ENCODE assay signal across 21 cellular contexts in the genomic region with DNA sequence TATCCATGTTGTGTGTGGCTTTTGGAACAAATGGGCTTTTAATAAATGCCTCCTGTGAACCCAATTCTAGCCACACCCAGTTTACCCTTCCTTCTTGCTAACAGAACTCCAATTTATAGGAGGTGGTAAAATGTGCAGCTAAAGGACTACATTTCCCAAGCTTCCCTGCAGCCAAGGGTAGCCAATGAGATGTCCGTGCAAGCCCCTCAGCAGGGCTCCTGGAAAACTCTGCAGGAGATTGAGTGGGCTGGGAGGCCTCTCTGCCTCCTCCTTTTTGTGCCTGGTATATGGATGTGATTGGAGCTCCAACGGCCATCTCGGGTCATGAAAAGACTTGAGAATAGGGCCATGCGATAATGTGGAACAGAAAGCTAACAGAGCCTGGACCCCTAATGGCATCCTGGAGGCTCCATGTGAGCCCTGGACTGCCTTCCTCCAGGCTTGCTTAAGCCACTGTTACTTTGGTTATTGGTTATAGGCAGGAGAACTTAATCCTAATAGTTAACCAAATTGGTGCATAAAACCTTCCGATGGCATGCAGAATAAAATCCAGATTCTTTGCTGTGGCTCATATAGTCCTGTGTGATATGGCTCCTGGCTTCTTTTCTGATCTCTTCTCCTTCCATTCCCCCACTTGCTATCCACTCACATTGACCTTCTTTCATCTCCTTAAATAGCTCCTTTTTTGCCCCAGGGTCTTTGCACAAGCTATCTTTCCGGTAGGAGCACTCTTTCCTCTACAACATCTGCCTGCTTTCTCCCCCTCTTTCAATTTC.
DNase-seq lines count a peak whose midpoint lies in the region; ATAC-seq, FAIRE-seq and TF ChIP-seq lines count a peak whose summit lies in the region.
"Had no signal": no experiment of that assay in that cellular context is flagged by ENCODE, and none has a peak within 500 bp of the region (broad histone marks: within the 10 kb centered on the region; RNA-seq: fewer than 3 reads in every experiment).

No MANE protein-coding gene starts in this region.

- CTCF ChIA-PET in HCT116 (lab: Charles Lee) (no interaction called here), K562 (lab: Yijun Ruan, JAX; ENCODE audit: low intra/inter-chr PET ratio) (interaction anchor here (0.6 kb wide), 1 partner anchor 50 kb away, joined by 3 read pairs; no protein-coding TSS in a partner anchor)

- H3K27ac ChIP-seq in HCT116 (ENCODE audit: low read depth, low read length) (no peak overlapping the region), K562 (ENCODE audit: extremely low read depth, low read depth, low read length) (no peak overlapping the region), liver (ENCODE audit: low read depth in 1 of 2, low read length in 2 of 2) (peak overlapping the region; percentile 62 to 66)
- H3K27ac ChIP-seq: 22Rv1, ascending aorta, KMS-11, psoas muscle, RWPE1 had no signal

- ATAC-seq in HCT116 (peak; percentile 38; the same call in 1 of the 2 replicates), K562 (no peak)
- ATAC-seq: psoas muscle had no signal

- no peak overlapping the region for H3K4me3 ChIP-seq in HCT116 (replicated peaks in 1 of 2; ENCODE audit: low read depth in 1 of 2, low read length in 2 of 2)
- no peak overlapping the region for H3K4me3 ChIP-seq in K562
- H3K4me3 ChIP-seq in liver (ENCODE audit: low read depth in 1 of 3, low read length in 3 of 3): no peak overlapping the region
- H3K4me3 ChIP-seq: ascending aorta, psoas muscle had no signal

- TF ChIP-seq POLR2A in HCT116 (IDR thresholded peaks at IDR 0.05; ENCODE audit: borderline replicate concordance, extremely low read depth, insufficient read depth, insufficient read length) (no peak), K562 (conservative IDR thresholded peaks at IDR 0.05) (no peak)

- TF ChIP-seq RAD21 in HCT116 (IDR thresholded peaks at IDR 0.05; ENCODE audit: low read depth): no peak
- no peak for TF ChIP-seq RAD21 in K562 (CRISPR knock-in tag; conservative IDR thresholded peaks at IDR 0.05 in 1 of 2, IDR thresholded peaks at IDR 0.05 in 1 of 2)
- no peak for TF ChIP-seq RAD21 in liver (IDR thresholded peaks at IDR 0.05)

- H3K27me3 ChIP-seq in HCT116 (ENCODE audit: insufficient read depth, low read length) (peaks cover 49% of the 10 kb centered on the region; the same call in 1 of the 2 replicates), K562 (ENCODE audit: control insufficient read depth in 2 of 2, insufficient read depth in 2 of 2, low read length in 2 of 2) (peaks cover 33 to 34% of the 10 kb centered on the region in 2 experiments), liver (ENCODE audit: control insufficient read depth in 4 of 4, insufficient read depth in 4 of 4, low read length in 3 of 4) (no peaks in the 10 kb centered on the region)
- H3K27me3 ChIP-seq: ascending aorta had no signal

- intact Hi-C loops in HCT116 (cut with micrococcal nuclease) (no loop called here), K562 (cut with micrococcal nuclease) (no loop called here)

- RAD21 ChIA-PET in HCT116 (lab: Charles Lee; ENCODE audit: low non-redundant PET in 1 of 2, low total read pairs in 2 of 2, uncharacterized antibody in 2 of 2, unreplicated experiment in 2 of 2): no interaction called here

- TF ChIP-seq CTCF in HCT116 (IDR thresholded peaks at IDR 0.05 in 2 of 3, conservative IDR thresholded peaks at IDR 0.05 in 1 of 3; ENCODE audit: borderline replicate concordance in 1 of 3, insufficient read depth in 1 of 3, low read depth in 2 of 3, low read length in 2 of 3): no peak
- TF ChIP-seq CTCF in K562 (IDR thresholded peaks at IDR 0.05 in 2 of 3, conservative IDR thresholded peaks at IDR 0.05 in 1 of 3; ENCODE audit: insufficient read depth in 2 of 3, low read depth in 1 of 3, low read length in 3 of 3): no peak
- no peak for TF ChIP-seq CTCF in liver (IDR thresholded peaks at IDR 0.05; ENCODE audit: low read depth, low read length, missing input control)

- H4K20me1 ChIP-seq in HCT116 (ENCODE audit: insufficient read depth) (no peaks in the 10 kb centered on the region), K562 (replicated peaks; ENCODE audit: control insufficient read depth, insufficient read depth, low read length) (no peaks in the 10 kb centered on the region)

- POLR2A ChIA-PET in HCT116 (lab: Charles Lee) (no interaction called here), K562 (lab: Yijun Ruan, JAX) (interaction anchor here (0.9 to 1.3 kb wide), 2 partner anchors 12 to 13 kb away, joined by 3 to 4 read pairs; no protein-coding TSS in a partner anchor)

- 44% methylated on average over 4 of the region's 6 CpGs for WGBS in K562 (ENCODE audit: insufficient coverage, low coverage, missing lambda C conversion rate)
- 73% methylated on average over 6 of the region's 6 CpGs for WGBS in liver

- H3K36me3 ChIP-seq in HCT116 (ENCODE audit: control insufficient read depth in 1 of 2, insufficient read depth in 2 of 2, low read length in 2 of 2) (no peaks in the 10 kb centered on the region), K562 (ENCODE audit: control insufficient read depth, insufficient read depth, low read length) (no peaks in the 10 kb centered on the region), liver (ENCODE audit: control insufficient read depth in 4 of 4, insufficient read depth in 3 of 4, low read depth in 1 of 4, low read length in 3 of 4) (no peaks in the 10 kb centered on the region)
- H3K36me3 ChIP-seq: ascending aorta had no signal

- FAIRE-seq in K562 (lab: Jason Lieb, UNC): no peak

- H3K4me2 ChIP-seq in HCT116 (ENCODE audit: low read length) (no peak overlapping the region), K562 (ENCODE audit: insufficient read depth, low read length) (no peak overlapping the region)
- H3K4me2 ChIP-seq: KMS-11 had no signal

- no peak overlapping the region for H3K9ac ChIP-seq in HCT116 (ENCODE audit: low read length)
- H3K9ac ChIP-seq in K562 (ENCODE audit: insufficient read depth in 1 of 2, low read depth in 2 of 2, low read length in 2 of 2): no peak overlapping the region
- H3K9ac ChIP-seq in liver (ENCODE audit: low read depth in 1 of 2, low read length in 2 of 2): no peak overlapping the region
- H3K9ac ChIP-seq: KMS-11 had no signal

- H3K9me1 ChIP-seq in K562 (ENCODE audit: control insufficient read depth, insufficient read depth, low read length): no peaks in the 10 kb centered on the region

- DNase-seq in DMS 273 (lab: John Stamatoyannopoulos, UW; ENCODE audit: unreplicated experiment) (peak; percentile 26), DMS 273 treated with DMSO at 0.1 percent for 48 hours (lab: John Stamatoyannopoulos, UW) (no peak), HCT116 (ENCODE audit: low read depth, low spot score) (no peak), K562 (ENCODE audit: extremely low read depth in 1 of 4, low spot score in 3 of 4) (no peak), NCI-H2081 (lab: John Stamatoyannopoulos, UW) (no peak), NOMO-1 treated with DMSO at 0.1 percent for 48 hours (lab: John Stamatoyannopoulos, UW; ENCODE audit: unreplicated experiment) (no peak)
- no peak for DNase-seq in activated naive CD4-positive, alpha-beta T cell treated with Interleukin-2 at 50 U/mL for 16 hours
- DNase-seq: activated naive CD8-positive, alpha-beta T cell treated with anti-CD3 and anti-CD28 coated beads for 36 hours; CD4-positive, alpha-beta T cell; central memory CD4-positive, alpha-beta T cell; dermis blood vessel endothelial cell; kidney glomerular epithelial cell; mammary epithelial cell; nucleus accumbens; psoas muscle; T1000 had no signal

- H3K9me2 ChIP-seq in HCT116 (ENCODE audit: insufficient read depth): no peaks in the 10 kb centered on the region

- BruUV-seq in HCT116 (replicated peaks; lab: Mats Ljungman, UMichigan): no TSS peak
- no TSS peak for BruUV-seq in K562 (replicated peaks; lab: Mats Ljungman, UMichigan)

- in situ Hi-C loops in K562 (cut with MboI): no loop called here

- H3K4me1 ChIP-seq in HCT116 (ENCODE audit: control insufficient read depth in 1 of 2, insufficient read depth in 2 of 2, low read length in 2 of 2) (no peaks in the 10 kb centered on the region), K562 (replicated peaks in 1 of 2; ENCODE audit: control insufficient read depth in 2 of 2, insufficient read depth in 2 of 2, low read length in 2 of 2) (no peaks in the 10 kb centered on the region; a peak in 2 of 5 replicates), liver (ENCODE audit: control insufficient read depth in 4 of 4, insufficient read depth in 4 of 4, low read length in 3 of 4) (peaks cover 4 to 26% (median 22%) of the 10 kb centered on the region in 4 donors)
- H3K4me1 ChIP-seq: ascending aorta, psoas muscle had no signal

- H3K9me3 ChIP-seq in HCT116 (ENCODE audit: control insufficient read depth in 1 of 2, insufficient read depth in 1 of 2, low read depth in 1 of 2, low read length in 2 of 2): no peaks in the 10 kb centered on the region
- no peaks in the 10 kb centered on the region for H3K9me3 ChIP-seq in K562 (replicated peaks; ENCODE audit: control insufficient read depth, insufficient read depth, low read depth, low read length)
- H3K9me3 ChIP-seq in liver (ENCODE audit: control insufficient read depth in 4 of 4, low read length in 3 of 4): no peaks in the 10 kb centered on the region
- H3K9me3 ChIP-seq: ascending aorta, psoas muscle had no signal

- TF ChIP-seq EP300 in K562 (IDR thresholded peaks at IDR 0.05; ENCODE audit: low read length): no peak

- H3K79me2 ChIP-seq in HCT116 (ENCODE audit: insufficient read depth, low read length): no peaks in the 10 kb centered on the region
- no peaks in the 10 kb centered on the region for H3K79me2 ChIP-seq in K562 (ENCODE audit: control insufficient read depth, insufficient read depth, low read length)

- no peak overlapping the region for H2AFZ ChIP-seq in HCT116 (ENCODE audit: low read depth, low read length, poor library complexity, severe bottlenecking)
- no peak overlapping the region for H2AFZ ChIP-seq in K562 (ENCODE audit: low read depth, low read length)

TF ChIP-seq in HCT116, 20 proteins besides CTCF, POLR2A, EP300 and RAD21 (continues in another document):
- no peak for TF ChIP-seq SRF (IDR thresholded peaks at IDR 0.05; ENCODE audit: low read depth)
- no peak for TF ChIP-seq EGR1 (IDR thresholded peaks at IDR 0.05; ENCODE audit: low read depth)
- no peak for TF ChIP-seq EZH2 (IDR thresholded peaks at IDR 0.05)
- TF ChIP-seq FOSL1 (IDR thresholded peaks at IDR 0.05; ENCODE audit: low read depth): no peak

TF ChIP-seq in K562, 482 proteins besides CTCF, POLR2A, EP300 and RAD21 (continues in another document):
- TF ChIP-seq DMBX1 (CRISPR knock-in tag; IDR thresholded peaks at IDR 0.05; ENCODE audit: borderline replicate concordance): no peak

TF ChIP-seq in liver, 16 proteins besides CTCF, POLR2A, EP300 and RAD21:
- TF ChIP-seq FOXA2 (IDR thresholded peaks at IDR 0.05) (no peak), YY1 (IDR thresholded peaks at IDR 0.05) (no peak), RXRA (IDR thresholded peaks at IDR 0.05) (no peak)

Comparison
In these comparisons a context has a peak if more than half of its experiments do, and no peak if none do; other contexts are left out.
1. H3K27ac ChIP-seq: peak in liver (2 of 2); none in HCT116 (single experiment) and K562 (single experiment).